Comparison of ENCODE assay signal across 8 cellular contexts in the genomic region with DNA sequence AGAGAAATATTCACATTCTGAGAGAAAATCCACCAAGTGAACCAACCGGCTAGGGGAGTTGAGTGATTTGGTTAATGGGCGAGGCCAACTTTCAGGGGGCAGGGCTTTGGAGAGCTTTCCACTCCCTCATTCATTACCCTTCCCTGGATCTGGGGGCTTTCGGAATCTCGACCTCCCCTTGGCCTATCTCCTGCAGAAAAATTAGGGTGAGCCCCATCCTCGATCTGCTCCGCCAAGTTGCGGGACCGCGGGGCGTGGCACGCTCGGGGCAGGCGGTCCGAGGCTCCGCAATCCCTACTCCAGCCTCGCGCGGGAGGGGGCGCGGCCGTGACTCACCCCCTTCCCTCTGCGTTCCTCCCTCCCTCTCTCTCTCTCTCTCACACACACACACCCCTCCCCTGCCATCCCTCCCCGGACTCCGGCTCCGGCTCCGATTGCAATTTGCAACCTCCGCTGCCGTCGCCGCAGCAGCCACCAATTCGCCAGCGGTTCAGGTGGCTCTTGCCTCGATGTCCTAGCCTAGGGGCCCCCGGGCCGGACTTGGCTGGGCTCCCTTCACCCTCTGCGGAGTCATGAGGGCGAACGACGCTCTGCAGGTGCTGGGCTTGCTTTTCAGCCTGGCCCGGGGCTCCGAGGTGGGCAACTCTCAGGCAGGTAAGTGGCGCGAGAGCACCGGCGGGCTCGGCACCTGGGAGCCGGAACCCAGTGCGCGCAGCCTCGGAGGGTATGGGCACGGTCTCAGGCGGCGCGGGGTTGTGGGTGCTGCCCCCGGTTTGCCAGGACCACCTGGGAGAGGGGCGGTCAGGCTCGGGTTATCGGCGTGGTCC. TPM values are rescaled to one million over a fixed set of nuclear protein-coding genes. Genes with fewer than 3 reads are reported as not detected.
DNase-seq lines count a peak whose midpoint lies in the region; ATAC-seq and TF ChIP-seq lines count a peak whose summit lies in the region.

A gene (plus strand): TSS at position 437 of the 827 bp plus-strand sequence. CDS start 136 bp downstream, at position 573.

- no peak within 1 kb of the TSS for H3K27ac Mint-ChIP-seq in activated CD4-positive, alpha-beta T cell treated with anti-CD3 and anti-CD28 coated beads for 36 hours

- no peaks in the 10 kb centered on the region for H3K9me3 ChIP-seq in BE2C

- H3K27me3 ChIP-seq in BE2C (peaks cover 5% of the 10 kb centered on the region; the same call in 1 of the 2 replicates), layer of hippocampus (ENCODE audit: control insufficient read depth, insufficient read depth, low read length) (peaks cover 3% of the 10 kb centered on the region)

- H3K9me3 Mint-ChIP-seq in activated CD4-positive, alpha-beta T cell treated with anti-CD3 and anti-CD28 coated beads for 36 hours (ENCODE audit: low read depth): no peaks in the 10 kb centered on the region

- H3K4me1 Mint-ChIP-seq in activated CD4-positive, alpha-beta T cell treated with anti-CD3 and anti-CD28 coated beads for 36 hours: peaks cover 8% of the 10 kb centered on the region

- peak within 1 kb of the TSS; percentile 74 for H3K4me3 Mint-ChIP-seq in activated CD4-positive, alpha-beta T cell treated with anti-CD3 and anti-CD28 coated beads for 36 hours

- no peaks in the 10 kb centered on the region for H3K4me1 ChIP-seq in BE2C

- H3K4me3 ChIP-seq in BE2C (ENCODE audit: low read depth, low read length): peak within 1 kb of the TSS; percentile 68
- peak within 1 kb of the TSS; percentile 59 for H3K4me3 ChIP-seq in choroid plexus epithelial cell (ENCODE audit: low read depth, low read length)

- peak; percentile 39 for ATAC-seq in GM21447 (IDR thresholded peaks at IDR 0.05; ENCODE audit: unreplicated experiment)
- peak; percentile 90 for ATAC-seq in activated CD4-positive, alpha-beta T cell treated with anti-CD3 and anti-CD28 coated beads for 36 hours
- no peak for ATAC-seq in GM18870 (IDR thresholded peaks at IDR 0.05; ENCODE audit: unreplicated experiment)

- H3K27me3 Mint-ChIP-seq in activated CD4-positive, alpha-beta T cell treated with anti-CD3 and anti-CD28 coated beads for 36 hours: peaks cover 6% of the 10 kb centered on the region

- intact Hi-C loops in activated CD4-positive, alpha-beta T cell treated with anti-CD3 and anti-CD28 coated beads for 36 hours (cut with DNase I, micrococcal nuclease): loop anchor here (1.0 to 5.0 kb wide), 3 partner anchors 24 to 38 kb away; a partner anchor contains a TSS

- no peak for TF ChIP-seq CTCF in BE2C (IDR thresholded peaks at IDR 0.05; ENCODE audit: low read depth, low read length)
- peak; percentile 13 for TF ChIP-seq CTCF in choroid plexus epithelial cell (conservative IDR thresholded peaks at IDR 0.05; ENCODE audit: low read depth, low read length)

- no peaks in the 10 kb centered on the region for H3K36me3 Mint-ChIP-seq in activated CD4-positive, alpha-beta T cell treated with anti-CD3 and anti-CD28 coated beads for 36 hours (ENCODE audit: low read depth)

- POLR2A ChIA-PET in activated CD4-positive, alpha-beta T cell treated with anti-CD3 and anti-CD28 coated beads for 36 hours (lab: Charles Lee): interaction anchor here (0.6 kb wide), 1 partner anchor 36 kb away, joined by 8 read pairs; no protein-coding TSS in a partner anchor

- H3K27ac ChIP-seq in layer of hippocampus (ENCODE audit: low read depth, low read length): peak within 1 kb of the TSS; percentile 97

- CTCF ChIA-PET in activated CD4-positive, alpha-beta T cell treated with anti-CD3 and anti-CD28 coated beads for 36 hours (lab: Charles Lee): interaction anchor here (0.6 to 1.7 kb wide), 18 partner anchors 9 to 341 kb away, joined by 3 to 6 read pairs (median 4); a partner anchor contains a TSS

- DNase-seq in BE2C: peak; percentile 69
- DNase-seq in NCI-H2107 treated with DMSO at 0.1 percent for 48 hours (lab: John Stamatoyannopoulos, UW; ENCODE audit: unreplicated experiment): peak; percentile 50
- DNase-seq in activated CD4-positive, alpha-beta T cell treated with anti-CD3 and anti-CD28 coated beads for 36 hours: peak; percentile 84
- DNase-seq in choroid plexus epithelial cell (ENCODE audit: low read depth): peak; percentile 80
- DNase-seq in stimulated activated CD4-positive, alpha-beta T cell treated with anti-CD3 and anti-CD28 coated beads, Interleukin-15, amount 100 ng/mL, for 48 hours (ENCODE audit: low read depth in 2 of 2): peak; percentile 44 to 69

- H3K36me3 ChIP-seq in BE2C: no peaks in the 10 kb centered on the region

RNA-seq across cellular contexts. Expression of the gene that starts here (rescaled TPM):
- 6.3 TPM for polyA plus RNA-seq in BE2C (2012; ENCODE audit: insufficient read depth, insufficient read length, low read depth)
- under 1 TPM; 0.32 to 0.57 TPM for total RNA-seq in activated CD4-positive, alpha-beta T cell treated with anti-CD3 and anti-CD28 coated beads for 36 hours

Comparison
In these comparisons a context has a peak if more than half of its experiments do, and no peak if none do; other contexts are left out.
1. Peak in DNase-seq and ATAC-seq in activated CD4-positive, alpha-beta T cell treated with anti-CD3 and anti-CD28 coated beads for 36 hours; RNA of the gene not detected or under 1 TPM.